17 cellular contexts compared by ENCODE assay signal in genomic region chr18:25279556-25279955, GRCh38.
DNase-seq lines count a peak whose midpoint lies in the region; ATAC-seq, FAIRE-seq and TF ChIP-seq lines count a peak whose summit lies in the region.
"Had no signal": no experiment of that assay in that cellular context is flagged by ENCODE, and none has a peak within 500 bp of the region (broad histone marks: within the 10 kb centered on the region; RNA-seq: fewer than 3 reads in every experiment).

No MANE protein-coding gene starts in this region.

- H3K27ac ChIP-seq in GM23248 (no peak overlapping the region), IMR-90 (ENCODE audit: insufficient read depth, low read length) (no peak overlapping the region), smooth muscle cell (ENCODE audit: low read depth) (peak overlapping the region; percentile 57), pancreas (no peak overlapping the region)
- H3K27ac ChIP-seq: BLaER1 treated with 17β-estradiol and CSF1 and Interleukin-3, amounts not matched to agents 10 nM and 100 nM had no signal

- H3K23ac ChIP-seq in IMR-90 (ENCODE audit: low read depth, low read length): 0 out of 2 replicates have a peak overlapping the region, but pooled peaks have one; percentile 7

- H3K79me1 ChIP-seq in IMR-90 (ENCODE audit: low read depth in 1 of 2, low read length in 2 of 2): peaks cover 15 to 42% of the 10 kb centered on the region in 2 experiments

- H2AK5ac ChIP-seq in IMR-90 (ENCODE audit: low read depth, low read length): no peak overlapping the region

- H3K4me3 ChIP-seq in GM23248: no peak overlapping the region
- H3K4me3 ChIP-seq in IMR-90 (ENCODE audit: insufficient read depth, low read depth, low read length): no peak overlapping the region
- no peak overlapping the region for H3K4me3 ChIP-seq in smooth muscle cell
- no peak overlapping the region for H3K4me3 ChIP-seq in pancreas
- H3K4me3 ChIP-seq: BLaER1 treated with 17β-estradiol and CSF1 and Interleukin-3, amounts not matched to agents 10 nM and 100 nM; GM12878 had no signal

- in situ Hi-C loops in GM23248 (cut with MboI): no loop called here
- in situ Hi-C loops in IMR-90 (cut with MboI; ENCODE audit: low sequenced_read_pairs): no loop called here

- H3K9ac ChIP-seq in GM23248 (no peak overlapping the region), IMR-90 (ENCODE audit: low read depth, low read length) (no peak overlapping the region), smooth muscle cell (ENCODE audit: low read depth) (no peak overlapping the region)
- H3K9ac ChIP-seq: BLaER1 treated with 17β-estradiol and CSF1 and Interleukin-3, amounts not matched to agents 10 nM and 100 nM had no signal

- CTCF ChIA-PET in IMR-90 (lab: Yijun Ruan, JAX): interaction anchor here (1.0 kb wide), 1 partner anchor 28 kb away, joined by 4 read pairs; no protein-coding TSS in a partner anchor

- TF ChIP-seq CTCF in IMR-90 (conservative IDR thresholded peaks at IDR 0.05; ENCODE audit: low read depth, low read length): no peak
- no peak for TF ChIP-seq CTCF in smooth muscle cell (IDR thresholded peaks at IDR 0.05; ENCODE audit: borderline replicate concordance, insufficient read depth, poor library complexity, severe bottlenecking)
- TF ChIP-seq CTCF in pancreas (IDR thresholded peaks at IDR 0.05): no peak

- TF ChIP-seq POLR2A in IMR-90 (IDR thresholded peaks at IDR 0.05; ENCODE audit: low read depth, low read length): no peak

- intact Hi-C loops in IMR-90 (cut with micrococcal nuclease): no loop called here
- intact Hi-C loops in pancreas (cut with DNase I): no loop called here

- H2BK5ac ChIP-seq in IMR-90 (ENCODE audit: low read depth, low read length, poor library complexity, severe bottlenecking): peak overlapping the region; percentile 70

- no TSS peak for BruUV-seq in IMR-90 (replicated peaks; lab: Mats Ljungman, UMichigan)

- H3K36me3 ChIP-seq in GM23248 (ENCODE audit: low read depth) (no peaks in the 10 kb centered on the region), IMR-90 (ENCODE audit: control insufficient read depth, insufficient read depth, low read length) (peaks cover 1% of the 10 kb centered on the region; the same call in 1 of the 2 replicates), smooth muscle cell (ENCODE audit: low read depth) (no peaks in the 10 kb centered on the region), pancreas (no peaks in the 10 kb centered on the region)
- H3K36me3 ChIP-seq: BLaER1 treated with 17β-estradiol and CSF1 and Interleukin-3, amounts not matched to agents 10 nM and 100 nM had no signal

- H2AK9ac ChIP-seq in IMR-90 (replicated peaks; ENCODE audit: low read depth, low read length, poor library complexity): no peak overlapping the region

- POLR2A ChIA-PET in IMR-90 (lab: Charles Lee; ENCODE audit: unreplicated experiment): no interaction called here

- H3K14ac ChIP-seq in IMR-90 (replicated peaks; ENCODE audit: low read depth, low read length): no peak overlapping the region; the same call in 1 of the 2 replicates

- peaks cover 4% of the 10 kb centered on the region for H3K9me1 ChIP-seq in IMR-90 (ENCODE audit: insufficient read depth, low read length)

- no peak overlapping the region; a peak in 1 of 4 replicates for H4K8ac ChIP-seq in IMR-90 (ENCODE audit: low read depth in 2 of 2, low read length in 2 of 2)

- H2BK15ac ChIP-seq in IMR-90 (ENCODE audit: low read depth, low read length): no peak overlapping the region

- no peak overlapping the region; the same call in 1 of the 2 replicates for H3K56ac ChIP-seq in IMR-90 (ENCODE audit: extremely low read depth, insufficient read depth, low read length)

- dilution Hi-C loops in IMR-90 (cut with HindIII; ENCODE audit: low sequenced_read_pairs, unreplicated experiment): no loop called here

- FAIRE-seq in pancreas (lab: Jason Lieb, UNC): no peak
- FAIRE-seq: GM12878, GM18507, HepG2, HTR-8/SVneo had no signal

- ATAC-seq in IMR-90 (ENCODE audit: low read depth): peak; percentile 67
- ATAC-seq in pancreas: no peak
- no peak for ATAC-seq in HG03097 (IDR thresholded peaks at IDR 0.05; ENCODE audit: low FRiP score, unreplicated experiment)
- ATAC-seq: GM12878, HepG2 had no signal

- 35 to 47% methylated on average over 3 of the region's 3 CpGs for WGBS in GM23248 (ENCODE audit: low coverage in 1 of 2, low lambda C conversion rate in 2 of 2, missing lambda C conversion rate in 2 of 2), 2 experiments
- no CpG with 5 or more reads among the region's 3 CpGs for WGBS in IMR-90 (ENCODE audit: extremely low coverage in 2 of 2, insufficient read length in 1 of 2), 2 experiments
- 65% methylated on average over 3 of the region's 3 CpGs for WGBS in smooth muscle cell (ENCODE audit: low lambda C conversion rate)
- 52 to 58% methylated on average over 3 of the region's 3 CpGs for WGBS in pancreas, 2 donors

- H3F3A ChIP-seq in GM23248 (ENCODE audit: insufficient read depth) (no peaks in the 10 kb centered on the region; the same call in 1 of the 2 replicates), smooth muscle cell (ENCODE audit: low read depth) (no peaks in the 10 kb centered on the region)

- H3K4me1 ChIP-seq in GM23248 (ENCODE audit: insufficient read depth) (peaks cover 20% of the 10 kb centered on the region), IMR-90 (ENCODE audit: control insufficient read depth, insufficient read depth, low read length) (peaks cover 8% of the 10 kb centered on the region), smooth muscle cell (ENCODE audit: low read depth) (peaks cover 40% of the 10 kb centered on the region), pancreas (no peaks in the 10 kb centered on the region)
- H3K4me1 ChIP-seq: BLaER1 treated with 17β-estradiol and CSF1 and Interleukin-3, amounts not matched to agents 10 nM and 100 nM had no signal

- H3K9me3 ChIP-seq in GM23248 (ENCODE audit: low read depth) (no peaks in the 10 kb centered on the region), IMR-90 (ENCODE audit: control insufficient read depth, insufficient read depth, low read length) (no peaks in the 10 kb centered on the region), smooth muscle cell (replicated peaks; ENCODE audit: low read depth) (no peaks in the 10 kb centered on the region), pancreas (no peaks in the 10 kb centered on the region)
- H3K9me3 ChIP-seq: BLaER1 treated with 17β-estradiol and CSF1 and Interleukin-3, amounts not matched to agents 10 nM and 100 nM had no signal

- no peak for TF ChIP-seq RAD21 in IMR-90 (IDR thresholded peaks at IDR 0.05; ENCODE audit: low read length)

- H2AFZ ChIP-seq in GM23248: no peak overlapping the region
- H2AFZ ChIP-seq in IMR-90 (replicated peaks; ENCODE audit: low read length, poor library complexity): no peak overlapping the region
- no peak overlapping the region for H2AFZ ChIP-seq in smooth muscle cell (ENCODE audit: low read depth)

- H3K27me3 ChIP-seq in GM23248 (replicated peaks; ENCODE audit: insufficient read depth): no peaks in the 10 kb centered on the region
- no peaks in the 10 kb centered on the region for H3K27me3 ChIP-seq in IMR-90 (ENCODE audit: control insufficient read depth, insufficient read depth, low read length)
- no peaks in the 10 kb centered on the region for H3K27me3 ChIP-seq in smooth muscle cell (ENCODE audit: low read depth)
- H3K27me3 ChIP-seq in pancreas: no peaks in the 10 kb centered on the region
- H3K27me3 ChIP-seq: BLaER1 treated with 17β-estradiol and CSF1 and Interleukin-3, amounts not matched to agents 10 nM and 100 nM had no signal

- H2BK20ac ChIP-seq in IMR-90 (ENCODE audit: low read depth, low read length): no peak overlapping the region

- H4K5ac ChIP-seq in IMR-90 (ENCODE audit: low read depth, low read length): no peak overlapping the region

- DNase-seq in GM23248 (peak; percentile 21), IMR-90 (peak; percentile 60), iris pigment epithelial cell (ENCODE audit: low read depth) (peak; percentile 33), smooth muscle cell (lab: John Stamatoyannopoulos, UW; ENCODE audit: unreplicated experiment) (no peak), NCI-H524 treated with DMSO at 0.1 percent for 48 hours (lab: John Stamatoyannopoulos, UW) (no peak), pancreas (no peak)
- DNase-seq: ACHN; CD4-positive, CD25-positive, alpha-beta regulatory T cell; DMS53; GOT3; H9 had no signal

- H3K18ac ChIP-seq in IMR-90 (ENCODE audit: low read depth, low read length): no peak overlapping the region

- H3K4me2 ChIP-seq in GM23248 (ENCODE audit: unreplicated experiment): no peak overlapping the region
- peak overlapping the region; percentile 79; the same call in 1 of the 2 replicates for H3K4me2 ChIP-seq in IMR-90 (ENCODE audit: low read depth, low read length)
- peak overlapping the region; percentile 38 for H3K4me2 ChIP-seq in smooth muscle cell
- H3K4me2 ChIP-seq: BLaER1 treated with 17β-estradiol and CSF1 and Interleukin-3, amounts not matched to agents 10 nM and 100 nM had no signal

- no peaks in the 10 kb centered on the region for H3K9me2 ChIP-seq in GM23248 (ENCODE audit: insufficient read depth)

- H3K79me2 ChIP-seq in GM23248 (ENCODE audit: insufficient read depth) (no peaks in the 10 kb centered on the region), smooth muscle cell (ENCODE audit: low read depth) (peaks cover 30% of the 10 kb centered on the region)

- H2BK120ac ChIP-seq in IMR-90 (ENCODE audit: low read depth, low read length): peak overlapping the region; percentile 1; the same call in 1 of the 2 replicates

- H4K91ac ChIP-seq in IMR-90 (ENCODE audit: insufficient read depth, low read depth, low read length): no peak overlapping the region

- no peak overlapping the region; the same call in 1 of the 2 replicates for H3K4ac ChIP-seq in IMR-90 (ENCODE audit: low read depth, low read length)

- no peaks in the 10 kb centered on the region for H4K20me1 ChIP-seq in GM23248 (ENCODE audit: insufficient read depth)
- H4K20me1 ChIP-seq in IMR-90 (ENCODE audit: insufficient read depth, low read length): peaks cover 8% of the 10 kb centered on the region; the same call in 1 of the 2 replicates
- peaks cover 48% of the 10 kb centered on the region for H4K20me1 ChIP-seq in smooth muscle cell (ENCODE audit: low read depth)
- H4K20me1 ChIP-seq: BLaER1 treated with 17β-estradiol and CSF1 and Interleukin-3, amounts not matched to agents 10 nM and 100 nM had no signal

TF ChIP-seq in IMR-90, 13 proteins besides CTCF, POLR2A, EP300 and RAD21:
- TF ChIP-seq MAZ (IDR thresholded peaks at IDR 0.05; ENCODE audit: borderline replicate concordance, low read depth, low read length) (no peak), FOS (IDR thresholded peaks at IDR 0.05; ENCODE audit: low read depth, low read length) (no peak), ELK1 (IDR thresholded peaks at IDR 0.05; ENCODE audit: borderline replicate concordance, low read depth, low read length) (no peak), SMC3 (IDR thresholded peaks at IDR 0.05; ENCODE audit: low read depth, low read length) (no peak)

Comparison
In these comparisons a context has a peak if more than half of its experiments do, and no peak if none do; other contexts are left out.
1. DNase-seq: peak in GM23248 (single experiment), IMR-90 (single experiment) and iris pigment epithelial cell (single experiment); none in smooth muscle cell (single experiment), NCI-H524 treated with DMSO at 0.1 percent for 48 hours (single experiment) and pancreas (0 of 6).